In the genomic region with DNA sequence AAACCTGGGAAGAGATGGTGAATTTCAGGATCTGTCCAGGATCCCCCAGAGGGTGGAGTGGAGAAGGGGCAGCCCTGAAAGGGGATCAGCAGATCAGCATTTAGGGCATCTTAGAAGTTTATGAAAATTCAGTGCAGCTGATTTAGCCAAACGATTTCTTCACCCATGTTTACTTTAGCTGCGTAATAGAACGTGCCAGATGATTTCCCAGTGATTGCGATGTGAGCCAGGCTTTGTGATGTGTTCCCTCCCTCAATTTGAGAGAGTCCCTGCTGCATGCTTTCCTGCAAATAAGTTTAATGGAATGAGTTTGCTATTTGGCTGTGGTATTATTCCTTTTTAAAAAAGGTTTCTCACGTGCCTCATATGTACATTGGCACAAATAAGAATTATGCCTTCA, we compare ENCODE assay signal across 15 cellular contexts.
DNase-seq lines count a peak whose midpoint lies in the region; ATAC-seq lines count a peak whose summit lies in the region.
"Had no signal": no experiment of that assay in that cellular context is flagged by ENCODE, and none has a peak within 500 bp of the region (broad histone marks: within the 10 kb centered on the region; RNA-seq: fewer than 3 reads in every experiment).

No MANE protein-coding gene starts in this region.

- peaks cover 15% of the 10 kb centered on the region for H3K27me3 Mint-ChIP-seq in activated naive CD4-positive, alpha-beta T cell treated with anti-CD3 and anti-CD28 coated beads, Interleukin-2, amount 10 ng/mL, durations not matched to agents 7 days and 5 days
- H3K27me3 Mint-ChIP-seq in activated T-helper 17 cell treated with anti-CD3 and anti-CD28 coated beads, Interleukin-2, amount 50 U/mL, for 72 hours = peaks cover 4% of the 10 kb centered on the region

- DNase-seq in DMS79 treated with DMSO at 0.1 percent for 48 hours (lab: John Stamatoyannopoulos, UW) (peak; percentile 63), DMS79 (lab: John Stamatoyannopoulos, UW) (no peak), NCI-H69 (lab: John Stamatoyannopoulos, UW) (peak; percentile 90), fibroblast of peridontal ligament (ENCODE audit: extremely low read depth) (peak; percentile 23), posterior vena cava (ENCODE audit: low spot score) (peak; percentile 83), NOMO-1 treated with dmso at 0.1 percent for 144 hours (lab: John Stamatoyannopoulos, UW; ENCODE audit: unreplicated experiment) (no peak)
- no peak for DNase-seq in activated naive CD4-positive, alpha-beta T cell treated with anti-CD3 and anti-CD28 coated beads, Interleukin-2, amount 10 ng/mL, durations not matched to agents 7 days and 5 days
- DNase-seq: activated CD4-positive, alpha-beta T cell treated with anti-CD3 and anti-CD28 coated beads for 36 hours; activated CD8-positive, alpha-beta memory T cell treated with anti-CD3 and anti-CD28 coated beads, Interleukin-2, amount 50 U/mL, for 48 hours; C1 segment of cervical spinal cord; colonic mucosa; DMS53; kidney; T-helper 9 cell had no signal

- no peaks in the 10 kb centered on the region for H3K4me1 Mint-ChIP-seq in activated naive CD4-positive, alpha-beta T cell treated with anti-CD3 and anti-CD28 coated beads, Interleukin-2, amount 10 ng/mL, durations not matched to agents 7 days and 5 days
- H3K4me1 Mint-ChIP-seq in activated T-helper 17 cell treated with anti-CD3 and anti-CD28 coated beads, Interleukin-2, amount 50 U/mL, for 72 hours = no peaks in the 10 kb centered on the region
- H3K4me1 Mint-ChIP-seq: activated CD4-positive, alpha-beta T cell treated with anti-CD3 and anti-CD28 coated beads for 36 hours had no signal

- H3K36me3 Mint-ChIP-seq in activated naive CD4-positive, alpha-beta T cell treated with anti-CD3 and anti-CD28 coated beads, Interleukin-2, amount 10 ng/mL, durations not matched to agents 7 days and 5 days = no peaks in the 10 kb centered on the region
- no peaks in the 10 kb centered on the region for H3K36me3 Mint-ChIP-seq in activated T-helper 17 cell treated with anti-CD3 and anti-CD28 coated beads, Interleukin-2, amount 50 U/mL, for 72 hours (ENCODE audit: low read depth)

- H3K27ac Mint-ChIP-seq in activated naive CD4-positive, alpha-beta T cell treated with anti-CD3 and anti-CD28 coated beads, Interleukin-2, amount 10 ng/mL, durations not matched to agents 7 days and 5 days = no peak overlapping the region
- H3K27ac Mint-ChIP-seq in activated T-helper 17 cell treated with anti-CD3 and anti-CD28 coated beads, Interleukin-2, amount 50 U/mL, for 72 hours = no peak overlapping the region
- H3K27ac Mint-ChIP-seq: activated CD4-positive, alpha-beta T cell treated with anti-CD3 and anti-CD28 coated beads for 36 hours had no signal

- H3K4me3 Mint-ChIP-seq in activated naive CD4-positive, alpha-beta T cell treated with anti-CD3 and anti-CD28 coated beads, Interleukin-2, amount 10 ng/mL, durations not matched to agents 7 days and 5 days = no peak overlapping the region
- H3K4me3 Mint-ChIP-seq in activated T-helper 17 cell treated with anti-CD3 and anti-CD28 coated beads, Interleukin-2, amount 50 U/mL, for 72 hours = no peak overlapping the region
- H3K4me3 Mint-ChIP-seq: activated CD4-positive, alpha-beta T cell treated with anti-CD3 and anti-CD28 coated beads for 36 hours had no signal

- intact Hi-C loops in posterior vena cava (cut with DNase I) = no loop called here

- H3K9me3 Mint-ChIP-seq in activated naive CD4-positive, alpha-beta T cell treated with anti-CD3 and anti-CD28 coated beads, Interleukin-2, amount 10 ng/mL, durations not matched to agents 7 days and 5 days = no peaks in the 10 kb centered on the region
- H3K9me3 Mint-ChIP-seq in activated T-helper 17 cell treated with anti-CD3 and anti-CD28 coated beads, Interleukin-2, amount 50 U/mL, for 72 hours = no peaks in the 10 kb centered on the region

- CTCF ChIA-PET in activated naive CD4-positive, alpha-beta T cell treated with anti-CD3 and anti-CD28 coated beads, Interleukin-2, amount 10 ng/mL, durations not matched to agents 7 days and 5 days (lab: Charles Lee) = no interaction called here

- ATAC-seq in activated T-helper 17 cell treated with anti-CD3 and anti-CD28 coated beads, Interleukin-2, amount 50 U/mL, for 72 hours (replicated peaks) = no peak
- ATAC-seq: activated CD4-positive, alpha-beta T cell treated with anti-CD3 and anti-CD28 coated beads for 36 hours had no signal

Comparison
In these comparisons a context has a peak if more than half of its experiments do, and no peak if none do; other contexts are left out.
1. DNase-seq: peak in DMS79 treated with DMSO at 0.1 percent for 48 hours (single experiment), NCI-H69 (single experiment), fibroblast of peridontal ligament (single experiment) and posterior vena cava (single experiment); none in DMS79 (single experiment), NOMO-1 treated with dmso at 0.1 percent for 144 hours (single experiment) and activated naive CD4-positive, alpha-beta T cell treated with anti-CD3 and anti-CD28 coated beads, Interleukin-2, amount 10 ng/mL, durations not matched to agents 7 days and 5 days (single experiment).